Comparison of ENCODE assay signal across 8 cellular contexts in genomic region chr11:65662247-65662801, GRCh38. TPM values are rescaled to one million over a fixed set of nuclear protein-coding genes. Genes with fewer than 3 reads are reported as not detected.
DNase-seq lines count a peak whose midpoint lies in the region; ATAC-seq and TF ChIP-seq lines count a peak whose summit lies in the region.

No MANE protein-coding gene starts in this region.

- peaks cover 41% of the 10 kb centered on the region for H3K4me1 Mint-ChIP-seq in activated T-cell treated with anti-CD3 and anti-CD28 coated beads, Interleukin-2, amount 50 U/mL, for 4 hours (ENCODE audit: low read depth)
- H3K4me1 Mint-ChIP-seq in stimulated activated naive CD8-positive, alpha-beta T cell treated with anti-CD3 and anti-CD28 coated beads, Interleukin-15, amount 100 ng/mL, for 72 hours: peaks cover 50% of the 10 kb centered on the region

- peaks cover 28% of the 10 kb centered on the region for H3K36me3 Mint-ChIP-seq in activated T-cell treated with anti-CD3 and anti-CD28 coated beads, Interleukin-2, amount 50 U/mL, for 4 hours (ENCODE audit: insufficient read depth)

- peak overlapping the region in 1 of 2 donors; percentile 54 for H3K27ac Mint-ChIP-seq in stimulated activated naive CD8-positive, alpha-beta T cell treated with anti-CD3 and anti-CD28 coated beads, Interleukin-15, amount 100 ng/mL, for 72 hours

- no peaks in the 10 kb centered on the region for H3K27me3 Mint-ChIP-seq in activated T-cell treated with anti-CD3 and anti-CD28 coated beads, Interleukin-2, amount 50 U/mL, for 4 hours (ENCODE audit: low read depth)
- H3K27me3 Mint-ChIP-seq in stimulated activated naive CD8-positive, alpha-beta T cell treated with anti-CD3 and anti-CD28 coated beads, Interleukin-15, amount 100 ng/mL, for 72 hours: no peaks in the 10 kb centered on the region

- ATAC-seq in activated T-cell treated with anti-CD3 and anti-CD28 coated beads, Interleukin-2, amount 50 U/mL, for 4 hours: peak; percentile 34 to 41
- peak; percentile 29 for ATAC-seq in stimulated activated naive CD8-positive, alpha-beta T cell treated with anti-CD3 and anti-CD28 coated beads, Interleukin-15, amount 100 ng/mL, for 72 hours
- no peak for ATAC-seq in HG02852 (IDR thresholded peaks at IDR 0.05; ENCODE audit: unreplicated experiment)

- 0 out of 2 replicates have a peak overlapping the region, but pooled peaks have one; percentile 49 for H2AFZ ChIP-seq in GM23248

- H3K4me3 ChIP-seq in AG10803 (ENCODE audit: low read length): peak overlapping the region; percentile 98
- H3K4me3 ChIP-seq in GM23248: peak overlapping the region; percentile 98
- H3K4me3 ChIP-seq in iPS-18a (ENCODE audit: low read length): peak overlapping the region; percentile 94

- H3K27ac ChIP-seq in GM23248: peak overlapping the region; percentile 94
- H3K27ac ChIP-seq in iPS-18a (ENCODE audit: low read length): no peak overlapping the region

- H3F3A ChIP-seq in GM23248 (ENCODE audit: insufficient read depth): peaks cover 24% of the 10 kb centered on the region; the same call in 1 of the 2 replicates

- peak overlapping the region; percentile 87 for H3K4me3 Mint-ChIP-seq in activated T-cell treated with anti-CD3 and anti-CD28 coated beads, Interleukin-2, amount 50 U/mL, for 4 hours
- H3K4me3 Mint-ChIP-seq in stimulated activated naive CD8-positive, alpha-beta T cell treated with anti-CD3 and anti-CD28 coated beads, Interleukin-15, amount 100 ng/mL, for 72 hours: peak overlapping the region; percentile 81 to 85

- H3K4me1 ChIP-seq in GM23248 (ENCODE audit: insufficient read depth) (peaks cover 10% of the 10 kb centered on the region), iPS-18a (ENCODE audit: control insufficient read depth, low read depth, low read length) (no peaks in the 10 kb centered on the region)

- H3K9me3 Mint-ChIP-seq in activated T-cell treated with anti-CD3 and anti-CD28 coated beads, Interleukin-2, amount 50 U/mL, for 4 hours: no peaks in the 10 kb centered on the region
- H3K9me3 Mint-ChIP-seq in stimulated activated naive CD8-positive, alpha-beta T cell treated with anti-CD3 and anti-CD28 coated beads, Interleukin-15, amount 100 ng/mL, for 72 hours: no peaks in the 10 kb centered on the region

- H3K27me3 ChIP-seq in GM23248 (replicated peaks; ENCODE audit: insufficient read depth) (no peaks in the 10 kb centered on the region), iPS-18a (ENCODE audit: control insufficient read depth, insufficient read depth, low read length) (no peaks in the 10 kb centered on the region)

- in situ Hi-C loops in GM23248 (cut with MboI): no loop called here

- H3K79me2 ChIP-seq in GM23248 (ENCODE audit: insufficient read depth): peaks cover 53% of the 10 kb centered on the region

- DNase-seq in AG10803 (ENCODE audit: low read depth) (no peak), GM23248 (peak; percentile 64), HuH-7 (ENCODE audit: low spot score) (no peak), DMS153 treated with DMSO at 0.1 percent for 48 hours (lab: John Stamatoyannopoulos, UW; ENCODE audit: unreplicated experiment) (no peak)
- DNase-seq in activated T-cell treated with anti-CD3 and anti-CD28 coated beads, Interleukin-2, amount 50 U/mL, for 4 hours: peak; percentile 40
- no peak for DNase-seq in stimulated activated naive CD8-positive, alpha-beta T cell treated with anti-CD3 and anti-CD28 coated beads, Interleukin-15, amount 100 ng/mL, for 72 hours

- H3K9ac ChIP-seq in GM23248 (peak overlapping the region; percentile 94), iPS-18a (ENCODE audit: low read length) (peak overlapping the region; percentile 57)

- peak overlapping the region; percentile 96 for H3K4me2 ChIP-seq in GM23248 (ENCODE audit: unreplicated experiment)

- H3K36me3 ChIP-seq in GM23248 (ENCODE audit: low read depth): peaks cover 29% of the 10 kb centered on the region; the same call in 1 of the 2 replicates
- peaks cover 35% of the 10 kb centered on the region for H3K36me3 ChIP-seq in iPS-18a (ENCODE audit: control insufficient read depth, low read depth, low read length)

- no peaks in the 10 kb centered on the region for H3K9me3 ChIP-seq in GM23248 (ENCODE audit: low read depth)
- H3K9me3 ChIP-seq in iPS-18a (ENCODE audit: control insufficient read depth, low read depth, low read length): no peaks in the 10 kb centered on the region

- H4K20me1 ChIP-seq in GM23248 (ENCODE audit: insufficient read depth): no peaks in the 10 kb centered on the region

- 1% methylated on average over 8 to 29 of the region's 29 CpGs for WGBS in GM23248 (ENCODE audit: low coverage in 1 of 2, low lambda C conversion rate in 2 of 2, missing lambda C conversion rate in 2 of 2), 2 experiments

- TF ChIP-seq CTCF in AG10803 (conservative IDR thresholded peaks at IDR 0.05; ENCODE audit: low read length): no peak

- H3K9me2 ChIP-seq in GM23248 (ENCODE audit: insufficient read depth): no peaks in the 10 kb centered on the region

RNA-seq across cellular contexts. Expression of gene RELA, which starts 0.4 kb away (rescaled TPM):
- total RNA-seq in GM23248 (2014; rRNA removed; shearing (Covaris generic)): 38.4 and 45.1 TPM in 2 replicates
- 67.8 and 74.3 TPM in 2 replicates for polyA plus RNA-seq in GM23248 (2016; fragmentation: Nextera tagmentation; extraction: Ambion mirVana)
- total RNA-seq in activated T-cell treated with anti-CD3 and anti-CD28 coated beads, Interleukin-2, amount 50 U/mL, for 4 hours: 100 to 1,000 TPM; 108 to 118 (median 111) TPM

RNA-seq across cellular contexts. Expression of gene SIPA1, which starts 24.4 kb away (rescaled TPM):
- total RNA-seq in GM23248 (2014; rRNA removed; shearing (Covaris generic)): 15.9 and 16.6 TPM in 2 replicates
- polyA plus RNA-seq in GM23248 (2016; fragmentation: Nextera tagmentation; extraction: Ambion mirVana): 10.8 and 13.0 TPM in 2 replicates
- 100 to 1,000 TPM in 1 of 3 donors, 10 to 100 TPM in 2; 80.0 to 101 (median 95.4) TPM for total RNA-seq in activated T-cell treated with anti-CD3 and anti-CD28 coated beads, Interleukin-2, amount 50 U/mL, for 4 hours

RNA-seq across cellular contexts. Expression of gene PCNX3, which starts 46.7 kb away (rescaled TPM):
- total RNA-seq in GM23248 (2014; rRNA removed; shearing (Covaris generic)): 23.5 and 30.2 TPM in 2 replicates
- polyA plus RNA-seq in GM23248 (2016; fragmentation: Nextera tagmentation; extraction: Ambion mirVana): 8.1 and 8.6 TPM in 2 replicates
- total RNA-seq in activated T-cell treated with anti-CD3 and anti-CD28 coated beads, Interleukin-2, amount 50 U/mL, for 4 hours: 10 to 100 TPM; 55.8 to 59.7 (median 59.5) TPM

RNA-seq across cellular contexts. Expression of gene MAP3K11, which starts 48.3 kb away (rescaled TPM):
- 17.6 and 24.7 TPM in 2 replicates for total RNA-seq in GM23248 (2014; rRNA removed; shearing (Covaris generic))
- polyA plus RNA-seq in GM23248 (2016; fragmentation: Nextera tagmentation; extraction: Ambion mirVana): 9.5 and 10.6 TPM in 2 replicates
- total RNA-seq in activated T-cell treated with anti-CD3 and anti-CD28 coated beads, Interleukin-2, amount 50 U/mL, for 4 hours: 10 to 100 TPM; 71.8 to 87.1 (median 74.3) TPM

RNA-seq across cellular contexts. Expression of gene KAT5, which starts 49.7 kb away (rescaled TPM):
- total RNA-seq in GM23248 (2014; rRNA removed; shearing (Covaris generic)): 36.6 and 47.4 TPM in 2 replicates
- 28.8 and 29.5 TPM in 2 replicates for polyA plus RNA-seq in GM23248 (2016; fragmentation: Nextera tagmentation; extraction: Ambion mirVana)
- total RNA-seq in activated T-cell treated with anti-CD3 and anti-CD28 coated beads, Interleukin-2, amount 50 U/mL, for 4 hours: 10 to 100 TPM; 81.7 to 96.5 (median 85.1) TPM

Comparison
In these comparisons a context has a peak if more than half of its experiments do, and no peak if none do; other contexts are left out.
1. DNase-seq: peak in GM23248 (single experiment) and activated T-cell treated with anti-CD3 and anti-CD28 coated beads, Interleukin-2, amount 50 U/mL, for 4 hours (single experiment); none in AG10803 (single experiment), stimulated activated naive CD8-positive, alpha-beta T cell treated with anti-CD3 and anti-CD28 coated beads, Interleukin-15, amount 100 ng/mL, for 72 hours (0 of 2), HuH-7 (single experiment) and DMS153 treated with DMSO at 0.1 percent for 48 hours (single experiment).
2. Peak in every context shown above with its lines, with median percentiles within 50 percentile points of each other: H3K4me3 ChIP-seq.